24 cellular contexts compared by ENCODE assay signal in genomic region chr3:45098315-45098714, GRCh38.
"Had no signal": no experiment of that assay in that cellular context is flagged by ENCODE, and none has a peak within 500 bp of the region (broad histone marks: within the 10 kb centered on the region; RNA-seq: fewer than 3 reads in every experiment).

No MANE protein-coding gene starts in this region.

- ATAC-seq: activated CD4-positive, alpha-beta T cell treated with anti-CD3 and anti-CD28 coated beads for 36 hours; gastrocnemius medialis; left lobe of liver; stimulated activated effector memory CD8-positive, alpha-beta T cell treated with anti-CD3 and anti-CD28 coated beads, Interleukin-12 subunit alpha, Interleukin-12 subunit beta, amount 100 ng/mL, for 72 hours; WTC11 had no signal

- H3K4me1 ChIP-seq: gastrocnemius medialis, parathyroid adenoma had no signal

- DNase-seq: activated CD4-positive, alpha-beta T cell treated with anti-CD3 and anti-CD28 coated beads for 36 hours; activated CD4-positive, alpha-beta T cell treated with anti-CD3 and anti-CD28 coated beads, Interleukin-2, amount 50 U/mL, for 48 hours; activated naive CD8-positive, alpha-beta T cell treated with anti-CD3 and anti-CD28 coated beads, Interleukin-2, amount 10 ng/mL, durations not matched to agents 7 days and 5 days; anterior cingulate cortex; central memory CD4-positive, alpha-beta T cell; colonic mucosa; erythroblast; gastrocnemius medialis; kidney; sigmoid colon; stimulated activated CD4-positive, alpha-beta T cell treated with anti-CD3 and anti-CD28 coated beads, Interleukin-4, amount 100 ng/mL, for 24 hours; stomach; T-helper 2 cell; testis had no signal

- H3K9me3 ChIP-seq: colonic mucosa, gastrocnemius medialis, sigmoid colon, stomach, testis had no signal

- H3K36me3 ChIP-seq: colonic mucosa, gastrocnemius medialis, sigmoid colon had no signal

- H3K27me3 Mint-ChIP-seq: type B pancreatic cell had no signal

- H3K4me3 Mint-ChIP-seq: activated CD4-positive, alpha-beta T cell treated with anti-CD3 and anti-CD28 coated beads for 36 hours; activated naive CD8-positive, alpha-beta T cell treated with anti-CD3 and anti-CD28 coated beads, Interleukin-2, amount 10 ng/mL, durations not matched to agents 7 days and 5 days; activated T-helper 1 cell treated with anti-CD3 and anti-CD28 coated beads, Interleukin-12 subunit alpha, Interleukin-12 subunit beta, Interleukin-2, Interleukin-4 antibody, amounts not matched to agents 30 ng/mL and 10 ng/mL and 1 ng/mL, durations not matched to agents 14 hours and 24 hours and 36 hours; brain; mesothelial cell of epicardium; nephron; stimulated activated effector memory CD8-positive, alpha-beta T cell treated with anti-CD3 and anti-CD28 coated beads, Interleukin-12 subunit alpha, Interleukin-12 subunit beta, amount 100 ng/mL, for 72 hours; type B pancreatic cell; WTC11 had no signal

- H3K4me1 Mint-ChIP-seq: brain, WTC11 had no signal

- H3K27ac ChIP-seq: colonic mucosa, gastrocnemius medialis, parathyroid adenoma, sigmoid colon, stomach, testis had no signal

- H3K27me3 ChIP-seq: colonic mucosa, gastrocnemius medialis, sigmoid colon, stomach, testis had no signal

- H3K4me3 ChIP-seq: colonic mucosa, gastrocnemius medialis, lung, sigmoid colon, stomach, testis had no signal

- H3K36me3 Mint-ChIP-seq: brain; mesothelial cell of epicardium; stimulated activated effector memory CD8-positive, alpha-beta T cell treated with anti-CD3 and anti-CD28 coated beads, Interleukin-12 subunit alpha, Interleukin-12 subunit beta, amount 100 ng/mL, for 72 hours had no signal

- H3K9me3 Mint-ChIP-seq: nephron; stimulated activated effector memory CD8-positive, alpha-beta T cell treated with anti-CD3 and anti-CD28 coated beads, Interleukin-12 subunit alpha, Interleukin-12 subunit beta, amount 100 ng/mL, for 72 hours; WTC11 had no signal

- H3K27ac Mint-ChIP-seq: activated CD4-positive, alpha-beta T cell treated with anti-CD3 and anti-CD28 coated beads for 36 hours; activated naive CD8-positive, alpha-beta T cell treated with anti-CD3 and anti-CD28 coated beads, Interleukin-2, amount 10 ng/mL, durations not matched to agents 7 days and 5 days; activated T-helper 1 cell treated with anti-CD3 and anti-CD28 coated beads, Interleukin-12 subunit alpha, Interleukin-12 subunit beta, Interleukin-2, Interleukin-4 antibody, amounts not matched to agents 30 ng/mL and 10 ng/mL and 1 ng/mL, durations not matched to agents 14 hours and 24 hours and 36 hours; brain; mesothelial cell of epicardium; nephron; stimulated activated effector memory CD8-positive, alpha-beta T cell treated with anti-CD3 and anti-CD28 coated beads, Interleukin-12 subunit alpha, Interleukin-12 subunit beta, amount 100 ng/mL, for 72 hours; type B pancreatic cell; WTC11 had no signal
